In the genomic region with DNA sequence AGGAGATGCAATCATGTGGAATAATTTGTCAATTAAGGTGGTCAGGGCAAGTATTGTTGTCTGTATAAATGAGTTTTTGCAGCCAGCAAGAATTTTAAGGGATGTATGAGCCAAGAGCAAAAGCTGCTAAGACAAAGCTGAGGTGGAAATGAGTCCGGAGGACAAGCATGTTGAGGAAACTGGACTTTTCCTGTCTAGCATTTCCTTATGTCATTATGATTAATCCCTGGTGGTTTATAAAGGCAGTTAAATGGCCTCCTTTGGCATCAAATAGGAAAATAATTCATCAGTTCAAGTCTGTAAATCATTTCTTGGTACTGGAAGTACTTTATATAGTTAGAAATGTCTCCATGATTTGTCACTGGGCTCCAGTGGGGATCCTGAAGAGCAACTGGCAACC, we compare ENCODE assay signal across 20 cellular contexts.
"Had no signal": no experiment of that assay in that cellular context is flagged by ENCODE, and none has a peak within 500 bp of the region (broad histone marks: within the 10 kb centered on the region; RNA-seq: fewer than 3 reads in every experiment).

No MANE protein-coding gene starts in this region.

- H3K27me3 ChIP-seq: foreskin keratinocyte had no signal

- H3K4me1 ChIP-seq: foreskin keratinocyte, left lung, parathyroid adenoma, psoas muscle, spleen had no signal

- H3K36me3 ChIP-seq: left lung, spleen, thoracic aorta had no signal

- H3K9me3 ChIP-seq: left lung, psoas muscle, spleen, thoracic aorta had no signal

- H3K9ac ChIP-seq: parathyroid adenoma had no signal

- ATAC-seq: activated CD4-positive, alpha-beta T cell treated with anti-CD3 and anti-CD28 coated beads for 36 hours; activated CD8-positive, alpha-beta memory T cell treated with anti-CD3 and anti-CD28 coated beads, Interleukin-2, amount 10 ng/mL, durations not matched to agents 7 days and 5 days; activated CD8-positive, alpha-beta T cell treated with anti-CD3 and anti-CD28 coated beads, Interleukin-2, amount 10 ng/mL, durations not matched to agents 7 days and 5 days; activated naive CD8-positive, alpha-beta T cell treated with anti-CD3 and anti-CD28 coated beads, Interleukin-2, amount 50 U/mL, for 24 hours; effector memory CD8-positive, alpha-beta T cell; foreskin keratinocyte; left lung; naive thymus-derived CD4-positive, alpha-beta T cell; psoas muscle; right cardiac atrium had no signal

- DNase-seq: activated CD4-positive, alpha-beta T cell treated with anti-CD3 and anti-CD28 coated beads for 36 hours; activated CD4-positive, CD25-positive, alpha-beta regulatory T cell; activated CD8-positive, alpha-beta memory T cell treated with anti-CD3 and anti-CD28 coated beads, Interleukin-2, amount 10 ng/mL, durations not matched to agents 7 days and 5 days; activated CD8-positive, alpha-beta T cell treated with anti-CD3 and anti-CD28 coated beads, Interleukin-2, amount 10 ng/mL, durations not matched to agents 7 days and 5 days; activated naive CD8-positive, alpha-beta T cell treated with anti-CD3 and anti-CD28 coated beads, Interleukin-2, amount 50 U/mL, for 24 hours; activated T-cell treated with anti-CD3 and anti-CD28 coated beads, Interleukin-2, amount 50 U/mL, for 48 hours; dorsolateral prefrontal cortex; effector memory CD8-positive, alpha-beta T cell; foreskin keratinocyte; kidney glomerular epithelial cell; left lung; naive thymus-derived CD4-positive, alpha-beta T cell; nucleus accumbens; psoas muscle; right cardiac atrium; spleen; trophoblast cell had no signal

- H3K27ac ChIP-seq: dorsolateral prefrontal cortex, foreskin keratinocyte, left lung, parathyroid adenoma, psoas muscle, spleen, thoracic aorta had no signal

- H2AFZ ChIP-seq: parathyroid adenoma had no signal

- H3K79me2 ChIP-seq: parathyroid adenoma had no signal

- H3K4me3 ChIP-seq: dorsolateral prefrontal cortex, left lung, lung, psoas muscle, spleen, thoracic aorta had no signal
